In the genomic region with DNA sequence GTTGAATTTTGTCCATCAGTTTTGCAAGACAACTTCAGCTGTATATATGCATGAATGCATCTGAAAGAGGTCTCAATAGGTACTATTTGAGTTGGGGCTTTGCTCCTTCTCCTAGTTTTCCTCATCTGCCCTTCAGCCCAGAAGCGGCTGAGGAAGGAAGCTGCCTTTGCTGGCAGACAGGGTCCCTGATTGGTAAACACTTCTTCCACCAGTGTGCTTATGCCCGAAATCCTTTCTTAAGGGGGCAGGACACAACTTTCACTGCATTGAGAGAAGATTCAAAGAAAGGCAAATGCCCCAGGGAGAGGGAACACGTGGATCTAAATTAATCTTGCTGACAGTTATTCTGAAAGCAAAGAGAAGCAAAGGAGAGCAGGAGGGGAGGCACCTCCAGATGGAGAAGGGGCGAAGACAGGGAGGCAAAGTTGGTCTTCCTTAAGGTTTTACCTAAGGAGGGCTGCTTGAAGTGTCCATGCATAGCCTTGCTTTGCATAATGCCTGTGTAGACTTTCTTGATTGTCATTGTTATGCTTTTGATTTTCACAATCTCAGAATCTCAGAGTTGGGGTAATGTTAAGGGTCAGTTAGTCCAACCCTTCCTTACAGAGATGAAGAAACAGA, we compare ENCODE assay signal across 18 cellular contexts.
DNase-seq lines count a peak whose midpoint lies in the region; TF ChIP-seq lines count a peak whose summit lies in the region.
"Had no signal": no experiment of that assay in that cellular context is flagged by ENCODE, and none has a peak within 500 bp of the region (broad histone marks: within the 10 kb centered on the region; RNA-seq: fewer than 3 reads in every experiment).

No MANE protein-coding gene starts in this region.

- H2BK5ac ChIP-seq in neuronal stem cell (ENCODE audit: low read length) = no peak overlapping the region

- no peak overlapping the region for H2BK12ac ChIP-seq in neuronal stem cell (ENCODE audit: low read length)

- no peak for TF ChIP-seq CTCF in brain (conservative IDR thresholded peaks at IDR 0.05)
- TF ChIP-seq CTCF in adrenal gland (IDR thresholded peaks at IDR 0.05) = no peak
- TF ChIP-seq CTCF in progenitor cell of endocrine pancreas (IDR thresholded peaks at IDR 0.05; ENCODE audit: unreplicated experiment) = no peak

- H2AFZ ChIP-seq in GM23248 = 0 out of 2 replicates have a peak overlapping the region, but pooled peaks have one; percentile 32
- no peak overlapping the region for H2AFZ ChIP-seq in neuronal stem cell (ENCODE audit: low read length)

- H3K4me3 Mint-ChIP-seq in brain (peak overlapping the region in 3 of 5 experiments; percentile 49 to 59 (median 56)), progenitor cell of endocrine pancreas (ENCODE audit: low read depth) (no peak overlapping the region)
- H3K4me3 Mint-ChIP-seq: effector memory CD8-positive, alpha-beta T cell; immature natural killer cell; stimulated activated naive CD8-positive, alpha-beta T cell treated with anti-CD3 and anti-CD28 coated beads, Interleukin-15, Interleukin-2, amounts not matched to agents 100 ng/mL and 50 ng/mL, for 24 hours; T-helper 1 cell treated with Interleukin-12 subunit alpha and Interleukin-12 subunit beta and Interleukin-4 antibody, amounts not matched to agents 30 μg/mL and 1 μg/mL, for 36 hours had no signal

- intact Hi-C loops in adrenal gland (cut with DNase I) = loop anchor here in 1 of 2 donors (10.0 kb wide), 1 partner anchor 301 kb away; no protein-coding TSS in a partner anchor

- no peak overlapping the region for H4K8ac ChIP-seq in neuronal stem cell (ENCODE audit: low read depth, low read length)

- H3K9me3 ChIP-seq in GM23248 (ENCODE audit: low read depth) (no peaks in the 10 kb centered on the region), neuronal stem cell (replicated peaks in 1 of 2; ENCODE audit: control insufficient read depth in 2 of 2, insufficient read depth in 1 of 2, low read depth in 1 of 2, low read length in 2 of 2) (no peaks in the 10 kb centered on the region), adrenal gland (replicated peaks in 1 of 3) (no peaks in the 10 kb centered on the region)
- H3K9me3 ChIP-seq: vagina had no signal

- H3K36me3 ChIP-seq in GM23248 (ENCODE audit: low read depth) (no peaks in the 10 kb centered on the region), neuronal stem cell (replicated peaks in 1 of 2; ENCODE audit: control insufficient read depth in 2 of 2, insufficient read depth in 2 of 2, low read length in 2 of 2) (no peaks in the 10 kb centered on the region), adrenal gland (replicated peaks in 1 of 2) (no peaks in the 10 kb centered on the region)
- H3K36me3 ChIP-seq: cardiac muscle cell, vagina had no signal

- H3K27ac ChIP-seq in GM23248 (no peak overlapping the region), neuronal stem cell (replicated peaks; ENCODE audit: low read length) (peak overlapping the region; percentile 81), adrenal gland (no peak overlapping the region)
- H3K27ac ChIP-seq: C4-2B, cardiac muscle cell, vagina had no signal

- H4K91ac ChIP-seq in neuronal stem cell (ENCODE audit: low read depth, low read length, poor library complexity) = no peak overlapping the region

- H3K27ac Mint-ChIP-seq in brain (peak overlapping the region in 3 of 5 experiments; percentile 23 to 61 (median 33)), progenitor cell of endocrine pancreas (no peak overlapping the region)
- H3K27ac Mint-ChIP-seq: effector memory CD8-positive, alpha-beta T cell; immature natural killer cell; stimulated activated naive CD8-positive, alpha-beta T cell treated with anti-CD3 and anti-CD28 coated beads, Interleukin-15, Interleukin-2, amounts not matched to agents 100 ng/mL and 50 ng/mL, for 24 hours; T-helper 1 cell treated with Interleukin-12 subunit alpha and Interleukin-12 subunit beta and Interleukin-4 antibody, amounts not matched to agents 30 μg/mL and 1 μg/mL, for 36 hours had no signal

- H3K18ac ChIP-seq in neuronal stem cell (ENCODE audit: low read length) = no peak overlapping the region

- 49 to 57% methylated on average over 4 of the region's 4 CpGs for WGBS in GM23248 (ENCODE audit: low coverage in 1 of 2, low lambda C conversion rate in 2 of 2, missing lambda C conversion rate in 2 of 2), 2 experiments
- no CpG with 5 or more reads among the region's 4 CpGs for WGBS in neuronal stem cell (ENCODE audit: extremely low coverage in 2 of 2, insufficient read length in 2 of 2, insufficient replicate concordance in 1 of 2), 2 donors
- WGBS in adrenal gland, 4 donors = 27 to 39% (median 35%) methylated on average over 4 of the region's 4 CpGs

- no peaks in the 10 kb centered on the region for H3K79me2 ChIP-seq in GM23248 (ENCODE audit: insufficient read depth)

- in situ Hi-C loops in GM23248 (cut with MboI) = loop anchor here (10.0 kb wide), 2 partner anchors 251 to 291 kb away; no protein-coding TSS in a partner anchor

- H3K9me3 Mint-ChIP-seq in brain (no peaks in the 10 kb centered on the region), progenitor cell of endocrine pancreas (ENCODE audit: low read depth) (no peaks in the 10 kb centered on the region)
- H3K9me3 Mint-ChIP-seq: effector memory CD8-positive, alpha-beta T cell; stimulated activated naive CD8-positive, alpha-beta T cell treated with anti-CD3 and anti-CD28 coated beads, Interleukin-15, Interleukin-2, amounts not matched to agents 100 ng/mL and 50 ng/mL, for 24 hours; T-helper 1 cell treated with Interleukin-12 subunit alpha and Interleukin-12 subunit beta and Interleukin-4 antibody, amounts not matched to agents 30 μg/mL and 1 μg/mL, for 36 hours had no signal

- no peak overlapping the region for H3K4ac ChIP-seq in neuronal stem cell (ENCODE audit: low read length)

- H2BK15ac ChIP-seq in neuronal stem cell (ENCODE audit: low read length) = no peak overlapping the region

- DNase-seq in GM23248 = no peak
- peak; percentile 41 for DNase-seq in NCI-H2171 (lab: John Stamatoyannopoulos, UW)
- DNase-seq in neuronal stem cell (ENCODE audit: low spot score) = no peak
- DNase-seq in adrenal gland = no peak
- no peak for DNase-seq in putamen (ENCODE audit: low spot score)
- no peak for DNase-seq in progenitor cell of endocrine pancreas (ENCODE audit: low spot score, unreplicated experiment)
- DNase-seq: activated naive CD4-positive, alpha-beta T cell treated with anti-CD3 and anti-CD28 coated beads, Interleukin-2, amount 50 U/mL, for 16 hours; DND-41; effector memory CD8-positive, alpha-beta T cell; foreskin fibroblast; immature natural killer cell; occipital lobe had no signal

- H3K9me2 ChIP-seq in GM23248 (ENCODE audit: insufficient read depth) = no peaks in the 10 kb centered on the region

- H3K4me3 ChIP-seq in GM23248 = no peak overlapping the region
- no peak overlapping the region for H3K4me3 ChIP-seq in neuronal stem cell (ENCODE audit: low read length in 2 of 2)
- H3K4me3 ChIP-seq in adrenal gland = no peak overlapping the region
- H3K4me3 ChIP-seq: cardiac muscle cell, vagina had no signal

- no peak overlapping the region for H3K23ac ChIP-seq in neuronal stem cell (ENCODE audit: low read depth, low read length, poor library complexity)

- H3K27me3 Mint-ChIP-seq in brain = no peaks in the 10 kb centered on the region
- H3K27me3 Mint-ChIP-seq in progenitor cell of endocrine pancreas = no peaks in the 10 kb centered on the region
- H3K27me3 Mint-ChIP-seq: effector memory CD8-positive, alpha-beta T cell; stimulated activated naive CD8-positive, alpha-beta T cell treated with anti-CD3 and anti-CD28 coated beads, Interleukin-15, Interleukin-2, amounts not matched to agents 100 ng/mL and 50 ng/mL, for 24 hours had no signal

- H4K20me1 ChIP-seq in GM23248 (ENCODE audit: insufficient read depth) = no peaks in the 10 kb centered on the region

- no peaks in the 10 kb centered on the region for H3K4me1 ChIP-seq in GM23248 (ENCODE audit: insufficient read depth)
- peaks cover 12 to 15% of the 10 kb centered on the region in 2 donors for H3K4me1 ChIP-seq in neuronal stem cell (ENCODE audit: control insufficient read depth in 2 of 2, insufficient read depth in 1 of 2, low read depth in 1 of 2, low read length in 2 of 2)
- no peaks in the 10 kb centered on the region for H3K4me1 ChIP-seq in adrenal gland (replicated peaks in 1 of 2)
- H3K4me1 ChIP-seq: vagina had no signal

- H3K79me1 ChIP-seq in neuronal stem cell (ENCODE audit: low read depth, low read length) = no peaks in the 10 kb centered on the region

- H3K36me3 Mint-ChIP-seq in brain (no peaks in the 10 kb centered on the region), progenitor cell of endocrine pancreas (ENCODE audit: insufficient read depth) (no peaks in the 10 kb centered on the region)
- H3K36me3 Mint-ChIP-seq: immature natural killer cell had no signal

- no peak overlapping the region for H3K14ac ChIP-seq in neuronal stem cell (ENCODE audit: low read length)

- no peak overlapping the region for H2AK5ac ChIP-seq in neuronal stem cell (ENCODE audit: low read depth, low read length)

- H3F3A ChIP-seq in GM23248 (ENCODE audit: insufficient read depth) = no peaks in the 10 kb centered on the region

- H3K4me2 ChIP-seq in GM23248 (ENCODE audit: unreplicated experiment) = no peak overlapping the region
- no peak overlapping the region for H3K4me2 ChIP-seq in neuronal stem cell (ENCODE audit: insufficient read depth, low read length, poor library complexity, severe bottlenecking)

- no peak overlapping the region for H2BK120ac ChIP-seq in neuronal stem cell (ENCODE audit: low read depth, low read length)

- H3K27me3 ChIP-seq in GM23248 (replicated peaks; ENCODE audit: insufficient read depth) = no peaks in the 10 kb centered on the region
- H3K27me3 ChIP-seq in neuronal stem cell (ENCODE audit: control insufficient read depth in 3 of 3, insufficient read depth in 3 of 3, low read depth in 1 of 3, low read length in 3 of 3) = peaks cover 0 to 91% (median 0%) of the 10 kb centered on the region in 3 experiments
- H3K27me3 ChIP-seq in adrenal gland = no peaks in the 10 kb centered on the region
- H3K27me3 ChIP-seq: cardiac muscle cell, vagina had no signal

- H3K9ac ChIP-seq in GM23248 (no peak overlapping the region), neuronal stem cell (ENCODE audit: low read depth, low read length, poor library complexity) (no peak overlapping the region)

- TF ChIP-seq POLR2A in adrenal gland (IDR thresholded peaks at IDR 0.05) = no peak

- peaks cover 46% of the 10 kb centered on the region for H3K4me1 Mint-ChIP-seq in brain
- H3K4me1 Mint-ChIP-seq in progenitor cell of endocrine pancreas (ENCODE audit: low read depth) = peaks cover 9% of the 10 kb centered on the region
- H3K4me1 Mint-ChIP-seq: immature natural killer cell had no signal
